In genomic region chr10:113093188-113094113, GRCh38 we compare ENCODE assay signal across 9 cellular contexts.
DNase-seq lines count a peak whose midpoint lies in the region; ATAC-seq, FAIRE-seq and TF ChIP-seq lines count a peak whose summit lies in the region.
"Had no signal": no experiment of that assay in that cellular context is flagged by ENCODE, and none has a peak within 500 bp of the region (broad histone marks: within the 10 kb centered on the region; RNA-seq: fewer than 3 reads in every experiment).

No MANE protein-coding gene starts in this region.

- TF ChIP-seq CTCF in body of pancreas (IDR thresholded peaks at IDR 0.05) (no peak), pancreas (IDR thresholded peaks at IDR 0.05) (no peak)

- intact Hi-C loops in body of pancreas (cut with DNase I): no loop called here
- intact Hi-C loops in pancreas (cut with DNase I): no loop called here

- no peak for TF ChIP-seq POLR2A in body of pancreas (IDR thresholded peaks at IDR 0.05)

- FAIRE-seq in pancreas (lab: Jason Lieb, UNC): peak; percentile 53

- H3K27me3 ChIP-seq in body of pancreas (no peaks in the 10 kb centered on the region), pancreas (no peaks in the 10 kb centered on the region)
- H3K27me3 ChIP-seq: cardiac muscle cell had no signal

- 53 to 59% methylated on average over 10 of the region's 10 CpGs for WGBS in body of pancreas, 2 donors
- 59 to 60% methylated on average over 10 of the region's 10 CpGs for WGBS in pancreas, 2 donors

- ATAC-seq in GM18867 (IDR thresholded peaks at IDR 0.05; ENCODE audit: unreplicated experiment): peak; percentile 51
- peak; percentile 71 for ATAC-seq in HG03460 (IDR thresholded peaks at IDR 0.05; ENCODE audit: unreplicated experiment)
- ATAC-seq in body of pancreas: peak; percentile 82
- peak; percentile 85 to 89 (median 88) for ATAC-seq in pancreas
- no peak for ATAC-seq in HG02852 (IDR thresholded peaks at IDR 0.05; ENCODE audit: unreplicated experiment)
- ATAC-seq in GM21528 (IDR thresholded peaks at IDR 0.05; ENCODE audit: low FRiP score, unreplicated experiment): no peak

- no peaks in the 10 kb centered on the region for H3K36me3 ChIP-seq in body of pancreas (replicated peaks in 1 of 2; ENCODE audit: insufficient read depth in 1 of 2, low read depth in 2 of 2)
- no peaks in the 10 kb centered on the region for H3K36me3 ChIP-seq in pancreas

- H3K4me3 ChIP-seq in body of pancreas: no peak overlapping the region
- no peak overlapping the region for H3K4me3 ChIP-seq in pancreas
- H3K4me3 ChIP-seq: cardiac muscle cell had no signal

- H3K27ac ChIP-seq in body of pancreas: peak overlapping the region; percentile 55 to 84 (median 74)
- peak overlapping the region; percentile 51 to 86 (median 58) for H3K27ac ChIP-seq in pancreas
- H3K27ac ChIP-seq: cardiac muscle cell had no signal

- H3K4me1 ChIP-seq in body of pancreas (peaks cover 34% of the 10 kb centered on the region), pancreas (peaks cover 24 to 31% (median 25%) of the 10 kb centered on the region in 3 donors)

- DNase-seq in body of pancreas (peak in 2 of 4 donors; percentile 45 to 57), pancreas (peak in 1 of 6 donors; percentile 29), NCI-H2107 treated with DMSO at 0.1 percent for 48 hours (lab: John Stamatoyannopoulos, UW; ENCODE audit: unreplicated experiment) (no peak), HK-2 (ENCODE audit: unreplicated experiment) (no peak)

- no peaks in the 10 kb centered on the region for H3K9me3 ChIP-seq in body of pancreas
- H3K9me3 ChIP-seq in pancreas: no peaks in the 10 kb centered on the region

Comparison
In these comparisons a context has a peak if more than half of its experiments do, and no peak if none do; other contexts are left out.
1. ATAC-seq: peak in GM18867 (single experiment), HG03460 (single experiment), body of pancreas (single experiment) and pancreas (4 of 4); none in HG02852 (single experiment) and GM21528 (single experiment).